In the genomic region with DNA sequence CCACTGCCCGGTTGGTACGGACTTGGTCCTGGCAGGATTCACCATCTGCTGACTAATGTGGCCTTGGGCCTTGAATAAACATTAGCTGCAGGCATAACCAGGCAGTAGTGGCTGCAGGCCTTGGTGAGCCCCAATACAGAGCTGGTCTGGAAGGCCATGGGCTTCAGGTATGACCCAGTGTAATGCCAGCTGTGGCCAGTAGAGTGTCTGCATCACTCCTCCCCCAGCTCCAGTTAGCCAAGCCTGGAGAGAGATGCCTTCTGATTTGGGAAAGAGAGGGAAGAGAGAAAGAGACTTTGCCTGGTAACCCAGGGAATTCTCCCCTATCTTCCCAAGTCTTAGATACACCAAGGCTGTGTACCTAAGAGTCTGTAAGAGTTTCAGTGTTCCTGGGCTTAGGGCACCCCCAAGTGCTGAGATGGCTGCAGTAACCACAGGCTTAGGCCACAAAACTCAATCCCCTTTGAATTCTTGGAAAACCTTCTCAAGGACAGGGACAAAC, we compare ENCODE assay signal across 11 cellular contexts. TPM values are rescaled to one million over a fixed set of nuclear protein-coding genes. Genes with fewer than 3 reads are reported as not detected.
DNase-seq lines count a peak whose midpoint lies in the region; ATAC-seq and TF ChIP-seq lines count a peak whose summit lies in the region.
"Had no signal": no experiment of that assay in that cellular context is flagged by ENCODE, and none has a peak within 500 bp of the region (broad histone marks: within the 10 kb centered on the region; RNA-seq: fewer than 3 reads in every experiment).

No MANE protein-coding gene starts in this region.

- no peak overlapping the region for H3K27ac ChIP-seq in OCI-LY3 (ENCODE audit: low read length)
- H3K27ac ChIP-seq: BLaER1 treated with 17β-estradiol and CSF1 and Interleukin-3, amounts not matched to agents 10 nM and 100 nM had no signal

- no peaks in the 10 kb centered on the region for H3K79me2 ChIP-seq in OCI-LY3 (ENCODE audit: low read length)

- peak; percentile 65 for ATAC-seq in stimulated activated naive CD8-positive, alpha-beta T cell treated with anti-CD3 and anti-CD28 coated beads, Interleukin-15, amount 100 ng/mL, for 72 hours
- ATAC-seq in HG03520 (IDR thresholded peaks at IDR 0.05; ENCODE audit: unreplicated experiment): no peak

- no peaks in the 10 kb centered on the region for H3K27me3 ChIP-seq in OCI-LY3 (ENCODE audit: low read depth, low read length)
- H3K27me3 ChIP-seq: BLaER1 treated with 17β-estradiol and CSF1 and Interleukin-3, amounts not matched to agents 10 nM and 100 nM had no signal

- H3K36me3 ChIP-seq in OCI-LY3 (replicated peaks; ENCODE audit: low read depth, low read length): no peaks in the 10 kb centered on the region

- no peaks in the 10 kb centered on the region for H3K4me1 ChIP-seq in OCI-LY3 (ENCODE audit: low read length)
- H3K4me1 ChIP-seq: BLaER1 treated with 17β-estradiol and CSF1 and Interleukin-3, amounts not matched to agents 10 nM and 100 nM had no signal

- no peaks in the 10 kb centered on the region for H3K9me3 ChIP-seq in OCI-LY3 (ENCODE audit: insufficient read depth, low read length)

- no peak overlapping the region for H3K9ac ChIP-seq in OCI-LY3 (ENCODE audit: low read length)
- H3K9ac ChIP-seq: BLaER1 treated with 17β-estradiol and CSF1 and Interleukin-3, amounts not matched to agents 10 nM and 100 nM had no signal

- DNase-seq in activated CD4-positive, alpha-beta T cell treated with anti-CD3 and anti-CD28 coated beads for 48 hours: peak; percentile 21
- no peak for DNase-seq in activated CD4-positive, alpha-beta T cell treated with anti-CD3 and anti-CD28 coated beads, Interleukin-2, amount 50 U/mL, for 1 hour
- DNase-seq in fibroblast of the aortic adventitia (ENCODE audit: low read depth) (peak; percentile 19), NCI-H1930 (lab: John Stamatoyannopoulos, UW) (no peak), NCI-H1105 treated with DMSO at 0.1 percent for 48 hours (lab: John Stamatoyannopoulos, UW) (no peak)
- DNase-seq in stimulated activated naive CD8-positive, alpha-beta T cell treated with anti-CD3 and anti-CD28 coated beads, Interleukin-15, amount 100 ng/mL, for 72 hours: no peak
- DNase-seq: activated CD4-positive, CD25-positive, alpha-beta regulatory T cell treated with anti-CD3 and anti-CD28 coated beads, Interleukin-2, amount 50 U/mL, for 72 hours; MV-4-11 had no signal

- no peaks in the 10 kb centered on the region for H4K20me1 ChIP-seq in OCI-LY3 (ENCODE audit: insufficient read depth, low read length)
- H4K20me1 ChIP-seq: BLaER1 treated with 17β-estradiol and CSF1 and Interleukin-3, amounts not matched to agents 10 nM and 100 nM had no signal

- no peak overlapping the region for H3K4me2 ChIP-seq in OCI-LY3 (ENCODE audit: low read length)
- H3K4me2 ChIP-seq: BLaER1 treated with 17β-estradiol and CSF1 and Interleukin-3, amounts not matched to agents 10 nM and 100 nM had no signal

- H3K9me3 Mint-ChIP-seq in stimulated activated naive CD8-positive, alpha-beta T cell treated with anti-CD3 and anti-CD28 coated beads, Interleukin-15, amount 100 ng/mL, for 72 hours: peaks cover 0 to 4% of the 10 kb centered on the region in 2 donors

- no peaks in the 10 kb centered on the region for H3K27me3 Mint-ChIP-seq in stimulated activated naive CD8-positive, alpha-beta T cell treated with anti-CD3 and anti-CD28 coated beads, Interleukin-15, amount 100 ng/mL, for 72 hours

- TF ChIP-seq CTCF in OCI-LY3 (IDR thresholded peaks at IDR 0.05; ENCODE audit: low read depth, low read length) (peak; percentile 64), fibroblast of the aortic adventitia (IDR thresholded peaks at IDR 0.05; ENCODE audit: insufficient read depth, low read length) (peak; percentile 52)

- H3K4me1 Mint-ChIP-seq in stimulated activated naive CD8-positive, alpha-beta T cell treated with anti-CD3 and anti-CD28 coated beads, Interleukin-15, amount 100 ng/mL, for 72 hours: no peaks in the 10 kb centered on the region

- H3K4me3 Mint-ChIP-seq in stimulated activated naive CD8-positive, alpha-beta T cell treated with anti-CD3 and anti-CD28 coated beads, Interleukin-15, amount 100 ng/mL, for 72 hours: no peak overlapping the region

- no peak overlapping the region for H2AFZ ChIP-seq in OCI-LY3 (ENCODE audit: low read depth, low read length)

- H3K27ac Mint-ChIP-seq in stimulated activated naive CD8-positive, alpha-beta T cell treated with anti-CD3 and anti-CD28 coated beads, Interleukin-15, amount 100 ng/mL, for 72 hours: no peak overlapping the region

- H3K4me3 ChIP-seq in OCI-LY3 (ENCODE audit: low read length) (no peak overlapping the region), fibroblast of the aortic adventitia (ENCODE audit: low read depth, low read length) (no peak overlapping the region)
- H3K4me3 ChIP-seq: BLaER1 treated with 17β-estradiol and CSF1 and Interleukin-3, amounts not matched to agents 10 nM and 100 nM had no signal

RNA-seq across cellular contexts. Expression of gene C5, which starts 5.6 kb away (rescaled TPM):
- 2.9 and 13.8 TPM in 2 replicates for total RNA-seq in fibroblast of the aortic adventitia (ENCODE audit: low replicate concordance)

RNA-seq across cellular contexts. Expression of gene CNTRL, which starts 19.1 kb away (rescaled TPM):
- total RNA-seq in fibroblast of the aortic adventitia (ENCODE audit: low replicate concordance): 11.2 and 15.2 TPM in 2 replicates

Comparison
In these comparisons a context has a peak if more than half of its experiments do, and no peak if none do; other contexts are left out.
1. DNase-seq: peak in activated CD4-positive, alpha-beta T cell treated with anti-CD3 and anti-CD28 coated beads for 48 hours (single experiment) and fibroblast of the aortic adventitia (single experiment); none in activated CD4-positive, alpha-beta T cell treated with anti-CD3 and anti-CD28 coated beads, Interleukin-2, amount 50 U/mL, for 1 hour (single experiment), stimulated activated naive CD8-positive, alpha-beta T cell treated with anti-CD3 and anti-CD28 coated beads, Interleukin-15, amount 100 ng/mL, for 72 hours (0 of 2), NCI-H1930 (0 of 2) and NCI-H1105 treated with DMSO at 0.1 percent for 48 hours (single experiment).